Comparison of ENCODE assay signal across 8 cellular contexts in the genomic region with DNA sequence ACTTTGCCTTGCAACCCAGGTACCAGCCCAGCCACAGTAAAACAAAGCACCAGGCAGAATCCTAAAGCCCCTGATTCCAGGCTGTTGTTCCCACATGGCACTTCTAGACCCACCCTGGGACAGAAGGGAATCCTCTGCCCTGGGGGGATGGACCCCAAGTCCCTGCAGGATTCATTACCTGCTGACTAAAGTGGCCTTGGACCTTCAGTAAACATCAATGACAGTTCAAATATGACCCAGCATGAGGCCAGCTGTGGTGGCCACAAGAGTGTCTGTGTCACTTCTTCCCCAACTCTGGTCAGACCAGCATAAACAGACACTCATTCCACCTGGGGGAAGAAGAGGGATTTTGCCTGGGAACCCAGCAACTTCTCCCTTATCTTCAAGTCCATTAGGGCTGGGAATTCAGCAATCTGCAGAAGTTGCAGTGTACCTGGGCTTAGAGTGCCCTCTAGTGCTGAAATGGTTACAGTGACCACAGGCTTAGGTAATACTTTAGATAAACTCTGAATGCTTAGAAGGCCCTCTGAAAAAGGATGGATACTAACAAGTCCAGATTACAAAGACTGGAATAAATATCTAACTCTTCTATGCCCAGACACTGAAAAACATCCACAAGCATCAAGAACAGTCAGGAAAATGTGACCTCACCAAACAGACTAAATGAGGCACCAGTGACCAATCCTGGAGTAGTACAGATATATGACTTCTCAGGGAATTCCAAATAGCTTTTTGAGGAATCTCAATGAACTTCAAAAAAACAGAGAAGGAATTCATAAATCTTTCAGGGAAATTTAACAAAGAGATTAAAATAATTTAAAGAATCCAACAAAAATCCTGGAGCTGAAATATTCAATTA.
DNase-seq lines count a peak whose midpoint lies in the region; ATAC-seq, FAIRE-seq and TF ChIP-seq lines count a peak whose summit lies in the region.

No MANE protein-coding gene starts in this region.

- TF ChIP-seq POLR2A in HCT116 (IDR thresholded peaks at IDR 0.05; ENCODE audit: borderline replicate concordance, extremely low read depth, insufficient read depth, insufficient read length) = no peak

- no peak overlapping the region for H3K27ac ChIP-seq in HCT116 (ENCODE audit: low read depth, low read length)
- no peak overlapping the region for H3K27ac ChIP-seq in SJCRH30
- H3K27ac ChIP-seq in colonic mucosa = no peak overlapping the region
- no peak overlapping the region for H3K27ac ChIP-seq in lung (ENCODE audit: low read depth in 1 of 2, low read length in 1 of 2)

- RAD21 ChIA-PET in HCT116 (lab: Charles Lee; ENCODE audit: low non-redundant PET in 1 of 2, low total read pairs in 2 of 2, uncharacterized antibody in 2 of 2, unreplicated experiment in 2 of 2) = no interaction called here

- no peak overlapping the region for H3K4me2 ChIP-seq in HCT116 (ENCODE audit: low read length)
- no peak overlapping the region for H3K4me2 ChIP-seq in Loucy (ENCODE audit: low read depth, low read length, poor library complexity, severe bottlenecking)

- BruUV-seq in HCT116 (replicated peaks; lab: Mats Ljungman, UMichigan) = no TSS peak

- no peaks in the 10 kb centered on the region for H3K27me3 ChIP-seq in HCT116 (ENCODE audit: insufficient read depth, low read length)
- H3K27me3 ChIP-seq in Loucy (ENCODE audit: insufficient read depth, low read length, poor library complexity, severe bottlenecking) = no peaks in the 10 kb centered on the region
- no peaks in the 10 kb centered on the region for H3K27me3 ChIP-seq in SJCRH30
- H3K27me3 ChIP-seq in colonic mucosa = no peaks in the 10 kb centered on the region
- H3K27me3 ChIP-seq in lung (ENCODE audit: control insufficient read depth, insufficient read depth) = no peaks in the 10 kb centered on the region

- H3K36me3 ChIP-seq in HCT116 (ENCODE audit: control insufficient read depth in 1 of 2, insufficient read depth in 2 of 2, low read length in 2 of 2) (no peaks in the 10 kb centered on the region), Loucy (ENCODE audit: insufficient read depth, low read length) (peaks cover 17% of the 10 kb centered on the region; the same call in 1 of the 2 replicates), SJCRH30 (peaks cover 12% of the 10 kb centered on the region), colonic mucosa (no peaks in the 10 kb centered on the region), lung (ENCODE audit: control insufficient read depth in 2 of 2, insufficient read depth in 2 of 2, low read length in 2 of 2) (peaks cover 3 to 5% of the 10 kb centered on the region in 2 donors)

- peak; percentile 73 for DNase-seq in A172 (ENCODE audit: low spot score)
- DNase-seq in GM10248 (ENCODE audit: extremely low spot score) = peak; percentile 47
- peak; percentile 51 for DNase-seq in HCT116 (ENCODE audit: low read depth, low spot score)
- peak; percentile 53 to 84 for DNase-seq in SJCRH30
- peak; percentile 71 for DNase-seq in colonic mucosa
- peak; percentile 55 for DNase-seq in lung (ENCODE audit: low spot score)
- DNase-seq in urothelium cell line (ENCODE audit: low spot score) = peak; percentile 28

- H3K4me1 ChIP-seq in HCT116 (ENCODE audit: control insufficient read depth in 1 of 2, insufficient read depth in 2 of 2, low read length in 2 of 2) = no peaks in the 10 kb centered on the region
- H3K4me1 ChIP-seq in Loucy (ENCODE audit: insufficient read depth, low read length, poor library complexity, severe bottlenecking) = no peaks in the 10 kb centered on the region
- no peaks in the 10 kb centered on the region for H3K4me1 ChIP-seq in SJCRH30
- no peaks in the 10 kb centered on the region for H3K4me1 ChIP-seq in colonic mucosa
- peaks cover 0 to 6% of the 10 kb centered on the region in 2 donors for H3K4me1 ChIP-seq in lung (ENCODE audit: control insufficient read depth in 2 of 2, insufficient read depth in 2 of 2, low read length in 2 of 2)

- H3F3A ChIP-seq in Loucy (ENCODE audit: low read depth) = no peaks in the 10 kb centered on the region

- FAIRE-seq in urothelium cell line (lab: Jason Lieb, UNC) = no peak

- no peak overlapping the region for H3K9ac ChIP-seq in HCT116 (ENCODE audit: low read length)
- H3K9ac ChIP-seq in Loucy (ENCODE audit: low read depth, low read length, poor library complexity, severe bottlenecking) = no peak overlapping the region
- H3K9ac ChIP-seq in colonic mucosa (ENCODE audit: low read depth in 2 of 2, low read length in 2 of 2) = no peak overlapping the region

- H3K79me2 ChIP-seq in HCT116 (ENCODE audit: insufficient read depth, low read length) (no peaks in the 10 kb centered on the region), Loucy (ENCODE audit: insufficient read depth, low read length) (peaks cover 51% of the 10 kb centered on the region)

- no peaks in the 10 kb centered on the region for H3K9me3 ChIP-seq in HCT116 (ENCODE audit: control insufficient read depth in 1 of 2, insufficient read depth in 1 of 2, low read depth in 1 of 2, low read length in 2 of 2)
- no peaks in the 10 kb centered on the region for H3K9me3 ChIP-seq in Loucy (ENCODE audit: insufficient read depth, low read depth, low read length)
- H3K9me3 ChIP-seq in SJCRH30 (replicated peaks) = no peaks in the 10 kb centered on the region; the same call in 1 of the 2 replicates
- H3K9me3 ChIP-seq in colonic mucosa = no peaks in the 10 kb centered on the region
- H3K9me3 ChIP-seq in lung (ENCODE audit: control insufficient read depth in 2 of 2, insufficient read depth in 1 of 2, low read length in 1 of 2) = no peaks in the 10 kb centered on the region

- H2AFZ ChIP-seq in HCT116 (ENCODE audit: low read depth, low read length, poor library complexity, severe bottlenecking) (no peak overlapping the region), Loucy (ENCODE audit: low read length) (no peak overlapping the region)

- ATAC-seq in HCT116 (peak; percentile 95), lung (ENCODE audit: insufficient read depth, low FRiP score) (peak; percentile 41)

- H4K20me1 ChIP-seq in HCT116 (ENCODE audit: insufficient read depth) = no peaks in the 10 kb centered on the region; the same call in 1 of the 2 replicates
- no peaks in the 10 kb centered on the region for H4K20me1 ChIP-seq in Loucy (ENCODE audit: insufficient read depth, low read length, poor library complexity, severe bottlenecking)

- CTCF ChIA-PET in GM10248 (lab: Yijun Ruan, JAX) (interaction anchor here (0.7 to 2.8 kb wide), 11 partner anchors 8 to 418 kb away, joined by 3 to 11 read pairs (median 5); partner anchors contain the start of gene LSMEM1), HCT116 (lab: Charles Lee) (interaction anchor here (0.9 to 3.6 kb wide), 5 partner anchors 9 to 523 kb away, joined by 4 to 22 read pairs (median 5); no protein-coding TSS in a partner anchor)

- POLR2A ChIA-PET in GM10248 (lab: Yijun Ruan, JAX) = no interaction called here
- POLR2A ChIA-PET in HCT116 (lab: Charles Lee) = no interaction called here

- H3K9me2 ChIP-seq in HCT116 (ENCODE audit: insufficient read depth) (no peaks in the 10 kb centered on the region), Loucy (replicated peaks; ENCODE audit: low read depth, low read length) (no peaks in the 10 kb centered on the region)

- H3K4me3 ChIP-seq in HCT116 (replicated peaks in 1 of 2; ENCODE audit: low read depth in 1 of 2, low read length in 2 of 2) (no peak overlapping the region), Loucy (ENCODE audit: low read length, poor library complexity, severe bottlenecking) (no peak overlapping the region), SJCRH30 (no peak overlapping the region), colonic mucosa (no peak overlapping the region), lung (no peak overlapping the region)

- peak; percentile 70 for TF ChIP-seq CTCF in GM10248 (IDR thresholded peaks at IDR 0.05; ENCODE audit: control extremely low read depth, extremely low read depth, low read depth, missing control alignments)
- TF ChIP-seq CTCF in HCT116 (IDR thresholded peaks at IDR 0.05 in 2 of 3, conservative IDR thresholded peaks at IDR 0.05 in 1 of 3; ENCODE audit: borderline replicate concordance in 1 of 3, insufficient read depth in 1 of 3, low read depth in 2 of 3, low read length in 2 of 3) = peak; percentile 62 to 89 (median 81); a peak in 5 of 6 replicates
- peak; percentile 96 for TF ChIP-seq CTCF in Loucy (conservative IDR thresholded peaks at IDR 0.05; ENCODE audit: low read length)
- TF ChIP-seq CTCF in colonic mucosa (IDR thresholded peaks at IDR 0.05) = peak; percentile 75
- TF ChIP-seq CTCF in lung (IDR thresholded peaks at IDR 0.05; ENCODE audit: control extremely low read depth, extremely low read depth) = peak; percentile 61

- intact Hi-C loops in HCT116 (cut with micrococcal nuclease) (loop anchor here (1.0 to 10.0 kb wide), 5 partner anchors 348 to 1156 kb away; no protein-coding TSS in a partner anchor), colonic mucosa (cut with DNase I) (no loop called here)

- peak; percentile 86 for TF ChIP-seq RAD21 in HCT116 (IDR thresholded peaks at IDR 0.05; ENCODE audit: low read depth)

TF ChIP-seq in HCT116, 20 proteins besides CTCF, POLR2A, EP300 and RAD21:
- no peak for TF ChIP-seq ZBTB33 (IDR thresholded peaks at IDR 0.05; ENCODE audit: extremely low read depth, insufficient replicate concordance, low read length)
- 0 out of 2 replicates have a peak, but pooled peaks have one; percentile 20 for TF ChIP-seq CEBPB (IDR thresholded peaks at IDR 0.05; ENCODE audit: low read depth)
